23 cellular contexts compared by ENCODE assay signal in genomic region chr7:5589819-5590595, GRCh38. TPM values are rescaled to one million over a fixed set of nuclear protein-coding genes. Genes with fewer than 3 reads are reported as not detected.
DNase-seq lines count a peak whose midpoint lies in the region; ATAC-seq and TF ChIP-seq lines count a peak whose summit lies in the region.
"Had no signal": no experiment of that assay in that cellular context is flagged by ENCODE, and none has a peak within 500 bp of the region (broad histone marks: within the 10 kb centered on the region; RNA-seq: fewer than 3 reads in every experiment).

No MANE protein-coding gene starts in this region.

- H4K8ac ChIP-seq in trophoblast cell (ENCODE audit: low read depth, low read length): no peak overlapping the region

- H3K79me2 ChIP-seq in DND-41 (ENCODE audit: insufficient read depth, low read length) (no peaks in the 10 kb centered on the region), trophoblast cell (ENCODE audit: control insufficient read depth, insufficient read depth, low read length, poor library complexity) (peaks cover 25% of the 10 kb centered on the region)
- H3K79me2 ChIP-seq: parathyroid adenoma had no signal

- H3K4me3 Mint-ChIP-seq in mesothelial cell of epicardium: no peak overlapping the region
- H3K4me3 Mint-ChIP-seq: activated naive CD4-positive, alpha-beta T cell treated with anti-CD3 and anti-CD28 coated beads, Interleukin-2, amount 10 ng/mL, durations not matched to agents 7 days and 5 days; CD8-positive, alpha-beta T cell had no signal

- H2AK5ac ChIP-seq in trophoblast cell (ENCODE audit: low read length): peak overlapping the region; percentile 67

- peaks cover 22% of the 10 kb centered on the region for H3K27me3 ChIP-seq in DND-41 (ENCODE audit: insufficient read depth, low read length, poor library complexity)
- H3K27me3 ChIP-seq in trophoblast cell (ENCODE audit: insufficient read depth, low read length): peaks cover 2% of the 10 kb centered on the region
- no peaks in the 10 kb centered on the region for H3K27me3 ChIP-seq in uterus

- no peaks in the 10 kb centered on the region for H3K36me3 Mint-ChIP-seq in mesothelial cell of epicardium
- H3K36me3 Mint-ChIP-seq: activated naive CD4-positive, alpha-beta T cell treated with anti-CD3 and anti-CD28 coated beads, Interleukin-2, amount 10 ng/mL, durations not matched to agents 7 days and 5 days; CD8-positive, alpha-beta T cell had no signal

- no peaks in the 10 kb centered on the region for H3K9me3 Mint-ChIP-seq in mesothelial cell of epicardium
- H3K9me3 Mint-ChIP-seq: activated naive CD4-positive, alpha-beta T cell treated with anti-CD3 and anti-CD28 coated beads, Interleukin-2, amount 10 ng/mL, durations not matched to agents 7 days and 5 days; CD8-positive, alpha-beta T cell; nephron had no signal

- no peak for TF ChIP-seq POLR2A in uterus (IDR thresholded peaks at IDR 0.05)

- H3K9me3 ChIP-seq in DND-41 (ENCODE audit: insufficient read depth, low read length, severe bottlenecking) (no peaks in the 10 kb centered on the region), trophoblast cell (ENCODE audit: insufficient read depth, low read depth, low read length) (peaks cover 6% of the 10 kb centered on the region), uterus (no peaks in the 10 kb centered on the region)
- H3K9me3 ChIP-seq: esophagus muscularis mucosa, heart left ventricle, lower lobe of right lung, spleen, upper lobe of left lung had no signal

- no peak overlapping the region for H3K4ac ChIP-seq in trophoblast cell (ENCODE audit: low read depth, low read length)

- peaks cover 13% of the 10 kb centered on the region for H3K4me1 Mint-ChIP-seq in mesothelial cell of epicardium
- H3K4me1 Mint-ChIP-seq: nephron had no signal

- no peak overlapping the region for H3K9ac ChIP-seq in DND-41 (ENCODE audit: low read depth, low read length)
- no peak overlapping the region for H3K9ac ChIP-seq in trophoblast cell (ENCODE audit: low read length)
- H3K9ac ChIP-seq: parathyroid adenoma had no signal

- peak overlapping the region; percentile 95 for H2BK12ac ChIP-seq in trophoblast cell (ENCODE audit: low read length)

- H3K4me3 ChIP-seq in DND-41 (ENCODE audit: low read depth in 1 of 2, low read length in 2 of 2): no peak overlapping the region
- H3K4me3 ChIP-seq in trophoblast cell (ENCODE audit: low read depth, low read length): no peak overlapping the region
- no peak overlapping the region for H3K4me3 ChIP-seq in uterus
- H3K4me3 ChIP-seq: coronary artery, esophagus muscularis mucosa, heart left ventricle, lower lobe of right lung, spleen, upper lobe of left lung had no signal

- 0 out of 2 replicates have a peak, but pooled peaks cover 2% of the 10 kb centered on the region for H4K20me1 ChIP-seq in DND-41 (ENCODE audit: insufficient read depth, low read length)

- H3K27ac ChIP-seq in DND-41 (ENCODE audit: low read length): no peak overlapping the region
- peak overlapping the region; percentile 54 for H3K27ac ChIP-seq in cingulate gyrus (ENCODE audit: low read depth, low read length)
- no peak overlapping the region for H3K27ac ChIP-seq in trophoblast cell (ENCODE audit: low read depth, low read length)
- H3K27ac ChIP-seq in uterus: no peak overlapping the region
- H3K27ac ChIP-seq: coronary artery, esophagus muscularis mucosa, foreskin keratinocyte, heart left ventricle, lower lobe of right lung, parathyroid adenoma, spleen, upper lobe of left lung had no signal

- no peak overlapping the region for H2BK5ac ChIP-seq in trophoblast cell (ENCODE audit: low read depth, low read length, poor library complexity)

- H3K4me1 ChIP-seq in DND-41 (ENCODE audit: insufficient read depth, low read length) (peaks cover 10% of the 10 kb centered on the region; the same call in 1 of the 2 replicates), trophoblast cell (ENCODE audit: control insufficient read depth in 1 of 2, insufficient read depth in 2 of 2, low read length in 2 of 2) (peaks cover 9 to 11% of the 10 kb centered on the region in 2 experiments), uterus (peaks cover 0 to 8% of the 10 kb centered on the region in 2 donors)
- H3K4me1 ChIP-seq: foreskin keratinocyte, parathyroid adenoma had no signal

- H3K36me3 ChIP-seq in DND-41 (ENCODE audit: insufficient read depth, low read length) (no peaks in the 10 kb centered on the region), trophoblast cell (ENCODE audit: control insufficient read depth in 1 of 2, insufficient read depth in 2 of 2, low read length in 2 of 2) (peaks cover 4 to 6% of the 10 kb centered on the region in 2 experiments), uterus (no peaks in the 10 kb centered on the region)
- H3K36me3 ChIP-seq: esophagus muscularis mucosa, heart left ventricle, lower lobe of right lung, spleen, upper lobe of left lung had no signal

- peak overlapping the region; percentile 24 for H3K14ac ChIP-seq in trophoblast cell (ENCODE audit: low read length)

- H3K4me2 ChIP-seq in DND-41 (ENCODE audit: insufficient read depth, low read length) (no peak overlapping the region), trophoblast cell (ENCODE audit: low read length) (no peak overlapping the region)

- no CpG with 5 or more reads among the region's 20 CpGs for WGBS in trophoblast cell (ENCODE audit: extremely low coverage, insufficient coverage, insufficient read length)

- DNase-seq in DND-41: peak; percentile 53
- peak; percentile 41 for DNase-seq in NCI-H2171 (lab: John Stamatoyannopoulos, UW)
- DNase-seq in trophoblast cell: no peak
- no peak for DNase-seq in mesothelial cell of epicardium (ENCODE audit: low spot score in 2 of 2, unreplicated experiment in 2 of 2)
- DNase-seq in uterus: no peak
- no peak for DNase-seq in Right ventricle myocardium superior
- DNase-seq: activated CD4-positive, alpha-beta T cell treated with anti-CD3 and anti-CD28 coated beads, Interleukin-2, amount 50 U/mL, for 4 hours; activated naive CD4-positive, alpha-beta T cell treated with anti-CD3 and anti-CD28 coated beads, Interleukin-2, amount 10 ng/mL, durations not matched to agents 7 days and 5 days; amygdala; CD8-positive, alpha-beta T cell; foreskin keratinocyte; heart left ventricle; kidney glomerular epithelial cell; lower lobe of right lung; NCI-H526; right cardiac atrium; spleen had no signal

- no peak overlapping the region for H3K23ac ChIP-seq in trophoblast cell (ENCODE audit: low read length)

- H2AFZ ChIP-seq in DND-41 (ENCODE audit: low read depth, low read length) (no peak overlapping the region), trophoblast cell (ENCODE audit: insufficient read depth, low read length, poor library complexity) (no peak overlapping the region)
- H2AFZ ChIP-seq: parathyroid adenoma had no signal

- no peak overlapping the region for H4K91ac ChIP-seq in trophoblast cell (ENCODE audit: low read depth, low read length)

- peak; percentile 59; the same call in 2 of the 3 replicates for ATAC-seq in DND-41 (ENCODE audit: insufficient read depth, low read depth)
- ATAC-seq in Right ventricle myocardium superior (ENCODE audit: poor library complexity): no peak
- ATAC-seq: CD8-positive, alpha-beta T cell; foreskin keratinocyte; heart left ventricle; lower lobe of right lung; right cardiac atrium had no signal

- TF ChIP-seq CTCF in DND-41 (IDR thresholded peaks at IDR 0.05; ENCODE audit: borderline replicate concordance, extremely low read depth, low read length, poor library complexity, severe bottlenecking): no peak
- TF ChIP-seq CTCF in mesothelial cell of epicardium (IDR thresholded peaks at IDR 0.05; ENCODE audit: unreplicated experiment): no peak
- no peak for TF ChIP-seq CTCF in uterus (IDR thresholded peaks at IDR 0.05)

- H2BK120ac ChIP-seq in trophoblast cell (ENCODE audit: insufficient read depth, low read length, poor library complexity): peak overlapping the region; percentile 36

- no peak overlapping the region for H4K12ac ChIP-seq in trophoblast cell (ENCODE audit: low read depth, low read length)

- peaks cover 34% of the 10 kb centered on the region for H3K79me1 ChIP-seq in trophoblast cell (ENCODE audit: low read length)

- intact Hi-C loops in uterus (cut with DNase I; ENCODE audit: low total_unique reads) (no loop called here), Right ventricle myocardium superior (cut with DNase I) (no loop called here)

- H3K27ac Mint-ChIP-seq in mesothelial cell of epicardium: no peak overlapping the region
- H3K27ac Mint-ChIP-seq: activated naive CD4-positive, alpha-beta T cell treated with anti-CD3 and anti-CD28 coated beads, Interleukin-2, amount 10 ng/mL, durations not matched to agents 7 days and 5 days; CD8-positive, alpha-beta T cell had no signal

- H3K18ac ChIP-seq in trophoblast cell (ENCODE audit: low read length): peak overlapping the region; percentile 55

- H3K27me3 Mint-ChIP-seq in mesothelial cell of epicardium (ENCODE audit: low read depth): no peaks in the 10 kb centered on the region

RNA-seq across cellular contexts. Expression of gene FSCN1, which starts 2.6 kb away (rescaled TPM):
- 507 and 526 TPM in 2 replicates for polyA plus RNA-seq in trophoblast cell (2013)
- total RNA-seq in mesothelial cell of epicardium (242 to 247 TPM (median 245 TPM) in 3 replicates), uterus (100 to 1,000 TPM in 1 of 4 donors, 10 to 100 TPM in 3; 27.1 to 175 (median 61.9) TPM), Right ventricle myocardium superior (9.7 TPM)

RNA-seq across cellular contexts. Expression of gene ACTB, which starts 59.6 kb away (rescaled TPM):
- 11,522 and 11,821 TPM in 2 replicates for polyA plus RNA-seq in trophoblast cell (2013)
- 3,506 to 3,552 TPM (median 3,513 TPM) in 3 replicates for total RNA-seq in mesothelial cell of epicardium
- total RNA-seq in uterus: 1,000 to 10,000 TPM; 2,117 to 6,387 (median 2,745) TPM
- 689 TPM for total RNA-seq in Right ventricle myocardium superior

Comparison
In these comparisons a context has a peak if more than half of its experiments do, and no peak if none do; other contexts are left out.
1. DNase-seq: peak in DND-41 (single experiment) and NCI-H2171 (single experiment); none in trophoblast cell (0 of 2), mesothelial cell of epicardium (0 of 2), uterus (0 of 2) and Right ventricle myocardium superior (single experiment).